Comparison of ENCODE assay signal across 17 cellular contexts in the genomic region with DNA sequence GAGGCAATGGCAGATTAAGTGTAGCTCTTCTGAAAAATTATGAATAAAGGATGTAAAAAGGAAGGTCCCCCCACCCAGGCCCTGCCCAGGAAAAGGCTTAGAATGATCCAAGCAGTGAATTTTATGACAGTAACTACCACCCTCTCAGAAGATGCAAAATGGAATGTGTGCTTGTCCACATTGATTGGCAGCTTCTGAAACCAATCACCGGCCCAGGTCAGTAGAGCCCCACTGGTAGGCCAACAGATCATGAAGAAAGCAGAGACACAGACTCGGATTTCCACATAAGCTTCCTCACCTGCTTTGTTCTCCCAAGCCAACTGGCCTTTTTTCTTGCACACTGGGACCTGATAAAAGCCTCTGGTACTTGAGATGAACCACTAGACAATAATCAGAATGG.
"Had no signal": no experiment of that assay in that cellular context is flagged by ENCODE, and none has a peak within 500 bp of the region (broad histone marks: within the 10 kb centered on the region; RNA-seq: fewer than 3 reads in every experiment).

No MANE protein-coding gene starts in this region.

- H3K4me1 ChIP-seq: gastrocnemius medialis, left ventricle myocardium inferior, pancreas, testis had no signal

- H3K27me3 Mint-ChIP-seq: stimulated activated naive CD8-positive, alpha-beta T cell treated with anti-CD3 and anti-CD28 coated beads, Interleukin-15, amount 100 ng/mL, for 72 hours had no signal

- H3K9me3 ChIP-seq: gastrocnemius medialis, left ventricle myocardium inferior, pancreas, testis had no signal

- H3K36me3 ChIP-seq: gastrocnemius medialis, left ventricle myocardium inferior, pancreas had no signal

- H3K9me3 Mint-ChIP-seq: activated T-cell treated with anti-CD3 and anti-CD28 coated beads, Interleukin-2, amount 50 U/mL, for 24 hours; neural crest cell; stimulated activated naive CD8-positive, alpha-beta T cell treated with anti-CD3 and anti-CD28 coated beads, Interleukin-15, amount 100 ng/mL, for 72 hours had no signal

- DNase-seq: activated CD4-positive, alpha-beta T cell treated with anti-CD3 and anti-CD28 coated beads, Interleukin-2, amount 50 U/mL, for 48 hours; activated CD8-positive, alpha-beta memory T cell treated with anti-CD3 and anti-CD28 coated beads, Interleukin-2, amount 10 ng/mL, durations not matched to agents 7 days and 5 days; activated effector memory CD4-positive, alpha-beta T cell treated with anti-CD3 and anti-CD28 coated beads, Interleukin-2, amount 50 U/mL, for 16 hours; activated T-cell treated with anti-CD3 and anti-CD28 coated beads, Interleukin-2, amount 50 U/mL, for 24 hours; cerebellar nuclear complex; gastrocnemius medialis; kidney; left ventricle myocardium inferior; mesenchymal stem cell; pancreas; stimulated activated CD4-positive, alpha-beta T cell treated with anti-CD3 and anti-CD28 coated beads, Interleukin-4, amount 100 ng/mL, for 1 hour; stimulated activated CD8-positive, alpha-beta memory T cell treated with anti-CD3 and anti-CD28 coated beads, Interleukin-4, amount 100 ng/mL, for 48 hours; stimulated activated naive CD8-positive, alpha-beta T cell treated with anti-CD3 and anti-CD28 coated beads, Interleukin-15, amount 100 ng/mL, for 72 hours; testis had no signal

- H3K27ac ChIP-seq: gastrocnemius medialis, left ventricle myocardium inferior, pancreas, testis had no signal

- ATAC-seq: activated CD4-positive, CD25-positive, alpha-beta regulatory T cell treated with anti-CD3 and anti-CD28 coated beads, Interleukin-2, amount 50 U/mL, for 24 hours; activated CD8-positive, alpha-beta memory T cell treated with anti-CD3 and anti-CD28 coated beads, Interleukin-2, amount 10 ng/mL, durations not matched to agents 7 days and 5 days; gastrocnemius medialis; pancreas; stimulated activated naive CD8-positive, alpha-beta T cell treated with anti-CD3 and anti-CD28 coated beads, Interleukin-15, amount 100 ng/mL, for 72 hours had no signal

- H3K36me3 Mint-ChIP-seq: activated CD8-positive, alpha-beta memory T cell treated with anti-CD3 and anti-CD28 coated beads, Interleukin-2, amount 10 ng/mL, durations not matched to agents 7 days and 5 days; activated naive CD8-positive, alpha-beta T cell had no signal

- H3K4me3 ChIP-seq: gastrocnemius medialis, left ventricle myocardium inferior, pancreas, testis had no signal

- H3K4me1 Mint-ChIP-seq: activated CD8-positive, alpha-beta memory T cell treated with anti-CD3 and anti-CD28 coated beads, Interleukin-2, amount 10 ng/mL, durations not matched to agents 7 days and 5 days; stimulated activated naive CD8-positive, alpha-beta T cell treated with anti-CD3 and anti-CD28 coated beads, Interleukin-15, amount 100 ng/mL, for 72 hours had no signal

- H3K27me3 ChIP-seq: gastrocnemius medialis, pancreas, testis had no signal

- H3K27ac Mint-ChIP-seq: activated CD8-positive, alpha-beta memory T cell treated with anti-CD3 and anti-CD28 coated beads, Interleukin-2, amount 10 ng/mL, durations not matched to agents 7 days and 5 days; activated naive CD8-positive, alpha-beta T cell; activated T-cell treated with anti-CD3 and anti-CD28 coated beads, Interleukin-2, amount 50 U/mL, for 24 hours had no signal

- H3K4me3 Mint-ChIP-seq: activated CD8-positive, alpha-beta memory T cell treated with anti-CD3 and anti-CD28 coated beads, Interleukin-2, amount 10 ng/mL, durations not matched to agents 7 days and 5 days; activated naive CD8-positive, alpha-beta T cell; activated T-cell treated with anti-CD3 and anti-CD28 coated beads, Interleukin-2, amount 50 U/mL, for 24 hours; neural crest cell; stimulated activated naive CD8-positive, alpha-beta T cell treated with anti-CD3 and anti-CD28 coated beads, Interleukin-15, amount 100 ng/mL, for 72 hours had no signal
